Comparison of ENCODE assay signal across 24 cellular contexts in the genomic region with DNA sequence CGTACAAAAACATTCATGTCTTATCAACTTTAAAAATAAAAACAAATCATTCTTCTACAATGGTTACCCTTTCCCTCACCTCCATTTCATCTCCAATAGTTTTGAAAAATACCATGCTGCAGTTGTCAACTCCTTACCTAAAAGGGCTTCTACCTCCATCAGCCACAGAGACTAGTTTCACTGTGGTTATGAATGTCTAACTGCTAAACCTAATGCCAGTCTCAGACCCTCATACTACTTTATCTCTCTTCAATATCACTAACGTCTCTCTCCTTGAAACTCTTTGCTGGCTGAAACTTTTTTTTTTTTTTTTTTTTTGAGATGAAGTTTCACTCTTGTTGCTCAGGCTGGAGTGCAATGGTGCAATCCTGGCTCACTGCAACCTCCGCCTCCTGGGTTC. TPM values are rescaled to one million over a fixed set of nuclear protein-coding genes. Genes with fewer than 3 reads are reported as not detected.
DNase-seq lines count a peak whose midpoint lies in the region; ATAC-seq lines count a peak whose summit lies in the region.
"Had no signal": no experiment of that assay in that cellular context is flagged by ENCODE, and none has a peak within 500 bp of the region (broad histone marks: within the 10 kb centered on the region; RNA-seq: fewer than 3 reads in every experiment).

No MANE protein-coding gene starts in this region.

- no peaks in the 10 kb centered on the region for H3K36me3 ChIP-seq in H7 (replicated peaks; ENCODE audit: control insufficient read depth, insufficient read depth, low read length)
- H3K36me3 ChIP-seq: gastrocnemius medialis, lower lobe of right lung, neural progenitor cell, transverse colon had no signal

- H3K27me3 ChIP-seq in H7 (ENCODE audit: control insufficient read depth, insufficient read depth, low read length), result no peaks in the 10 kb centered on the region
- H3K27me3 ChIP-seq: body of pancreas, gastrocnemius medialis, neural progenitor cell, transverse colon had no signal

- ATAC-seq in GM18498 (IDR thresholded peaks at IDR 0.05; ENCODE audit: unreplicated experiment) (peak; percentile 69), GM18873 (IDR thresholded peaks at IDR 0.05; ENCODE audit: low FRiP score, unreplicated experiment) (peak; percentile 61), HG02678 (IDR thresholded peaks at IDR 0.05; ENCODE audit: unreplicated experiment) (peak; percentile 64)
- ATAC-seq in activated T-helper 17 cell treated with anti-CD3 and anti-CD28 coated beads, Interleukin-2, amount 50 U/mL, for 72 hours (replicated peaks), result peak; percentile 56
- ATAC-seq: body of pancreas, esophagus mucosa, gastrocnemius medialis, lower lobe of right lung had no signal

- DNase-seq in NCI-H1048 (lab: John Stamatoyannopoulos, UW), result no peak
- no peak for DNase-seq in H7
- DNase-seq in NCI-H446 (lab: John Stamatoyannopoulos, UW), result no peak
- DNase-seq: activated CD4-positive, alpha-beta T cell treated with anti-CD3 and anti-CD28 coated beads, Interleukin-2, amount 50 U/mL, for 4 hours; activated T-cell treated with anti-CD3 and anti-CD28 coated beads, Interleukin-2, amount 50 U/mL, for 1 hour; body of pancreas; DMS53; effector memory CD4-positive, alpha-beta T cell; gastrocnemius medialis; islet precursor cell; lower lobe of right lung; NCI-H510A; NK-92 treated with Interleukin-12 subunit alpha and Interleukin-12 subunit beta, amount 100 ng/mL, for 24 hours; stimulated activated naive CD4-positive, alpha-beta T cell; transverse colon had no signal

- no peaks in the 10 kb centered on the region for H3K9me3 Mint-ChIP-seq in activated T-helper 17 cell treated with anti-CD3 and anti-CD28 coated beads, Interleukin-2, amount 50 U/mL, for 72 hours
- H3K9me3 Mint-ChIP-seq: neural progenitor cell had no signal

- no peak overlapping the region for H3K4me3 Mint-ChIP-seq in activated T-helper 17 cell treated with anti-CD3 and anti-CD28 coated beads, Interleukin-2, amount 50 U/mL, for 72 hours
- H3K4me3 Mint-ChIP-seq: activated naive CD8-positive, alpha-beta T cell; neural progenitor cell had no signal

- H3K4me3 ChIP-seq in H7 (ENCODE audit: insufficient read depth, low read depth, low read length), result no peak overlapping the region
- H3K4me3 ChIP-seq: body of pancreas, gastrocnemius medialis, lower lobe of right lung, neural progenitor cell, SK-N-MC, transverse colon had no signal

- no peak overlapping the region for H3K27ac Mint-ChIP-seq in activated T-helper 17 cell treated with anti-CD3 and anti-CD28 coated beads, Interleukin-2, amount 50 U/mL, for 72 hours
- H3K27ac Mint-ChIP-seq: activated naive CD8-positive, alpha-beta T cell; neural progenitor cell; progenitor cell of endocrine pancreas had no signal

- H3K36me3 Mint-ChIP-seq in activated T-helper 17 cell treated with anti-CD3 and anti-CD28 coated beads, Interleukin-2, amount 50 U/mL, for 72 hours (ENCODE audit: low read depth), result no peaks in the 10 kb centered on the region
- H3K36me3 Mint-ChIP-seq: neural progenitor cell had no signal

- no peaks in the 10 kb centered on the region for H3K4me1 Mint-ChIP-seq in activated T-helper 17 cell treated with anti-CD3 and anti-CD28 coated beads, Interleukin-2, amount 50 U/mL, for 72 hours
- H3K4me1 Mint-ChIP-seq: neural progenitor cell had no signal

- H3K27me3 Mint-ChIP-seq in activated T-helper 17 cell treated with anti-CD3 and anti-CD28 coated beads, Interleukin-2, amount 50 U/mL, for 72 hours, result no peaks in the 10 kb centered on the region
- H3K27me3 Mint-ChIP-seq: activated naive CD8-positive, alpha-beta T cell; progenitor cell of endocrine pancreas had no signal

RNA-seq across cellular contexts. Expression of gene LNX2, which starts 27.1 kb away (rescaled TPM):
- 1 to 10 TPM; 4.1 TPM for total RNA-seq in activated T-helper 17 cell treated with anti-CD3 and anti-CD28 coated beads, Interleukin-2, amount 50 U/mL, for 72 hours
- total RNA-seq in H7 (2014; rRNA removed; shearing (Covaris generic)), result 11.2 and 11.6 TPM in 2 replicates

RNA-seq across cellular contexts. Expression of gene POLR1D, which starts 28.4 kb away (rescaled TPM):
- 100 to 1,000 TPM; 128 to 138 TPM for total RNA-seq in activated T-helper 17 cell treated with anti-CD3 and anti-CD28 coated beads, Interleukin-2, amount 50 U/mL, for 72 hours
- 103 and 136 TPM in 2 replicates for total RNA-seq in H7 (2014; rRNA removed; shearing (Covaris generic))
